Comparison of ENCODE assay signal across 19 cellular contexts in genomic region chr6:141809901-141810300, GRCh38.
DNase-seq lines count a peak whose midpoint lies in the region; ATAC-seq lines count a peak whose summit lies in the region.
"Had no signal": no experiment of that assay in that cellular context is flagged by ENCODE, and none has a peak within 500 bp of the region (broad histone marks: within the 10 kb centered on the region; RNA-seq: fewer than 3 reads in every experiment).

No MANE protein-coding gene starts in this region.

- no peaks in the 10 kb centered on the region for H3K36me3 ChIP-seq in mesenchymal stem cell (ENCODE audit: control insufficient read depth in 1 of 2, insufficient read depth in 2 of 2, low read depth in 1 of 2, low read length in 2 of 2)
- H3K36me3 ChIP-seq: BE2C had no signal

- no peak overlapping the region for H3K14ac ChIP-seq in mesenchymal stem cell (ENCODE audit: low read length in 2 of 2)

- H3K4me1 Mint-ChIP-seq in T-helper 17 cell = no peaks in the 10 kb centered on the region

- H2BK5ac ChIP-seq in mesenchymal stem cell (ENCODE audit: low read depth, low read length, poor library complexity, severe bottlenecking) = no peak overlapping the region

- no peak overlapping the region for H3K4me2 ChIP-seq in mesenchymal stem cell (ENCODE audit: low read length, poor library complexity, severe bottlenecking)

- H3K4ac ChIP-seq in mesenchymal stem cell (ENCODE audit: low read depth in 1 of 2, low read length in 2 of 2) = no peak overlapping the region

- H3K36me3 Mint-ChIP-seq in T-helper 17 cell (ENCODE audit: low read depth) = peaks cover 2% of the 10 kb centered on the region

- H2BK120ac ChIP-seq in mesenchymal stem cell (ENCODE audit: low read depth, low read length) = no peak overlapping the region

- H3K23ac ChIP-seq in mesenchymal stem cell (ENCODE audit: low read length in 2 of 2) = no peak overlapping the region

- H2AFZ ChIP-seq in mesenchymal stem cell (ENCODE audit: low read depth, low read length) = no peak overlapping the region

- H3K9me3 ChIP-seq in mesenchymal stem cell (ENCODE audit: control insufficient read depth, low read length) (no peaks in the 10 kb centered on the region), T-helper 17 cell (ENCODE audit: control insufficient read depth, low read length, poor library complexity, severe bottlenecking) (no peaks in the 10 kb centered on the region)
- H3K9me3 ChIP-seq: BE2C had no signal

- H3K79me1 ChIP-seq in mesenchymal stem cell (replicated peaks; ENCODE audit: low read length, poor library complexity, severe bottlenecking) = no peaks in the 10 kb centered on the region

- no peaks in the 10 kb centered on the region for H3K4me1 ChIP-seq in mesenchymal stem cell (ENCODE audit: control insufficient read depth, insufficient read depth, low read depth, low read length)
- H3K4me1 ChIP-seq: BE2C had no signal

- H4K91ac ChIP-seq in mesenchymal stem cell (ENCODE audit: low read length) = no peak overlapping the region

- no peaks in the 10 kb centered on the region for H3K27me3 ChIP-seq in mesenchymal stem cell (ENCODE audit: control insufficient read depth in 1 of 2, insufficient read depth in 1 of 2, low read length in 2 of 2)
- H3K27me3 ChIP-seq: BE2C had no signal

- no peak overlapping the region for H3K27ac ChIP-seq in mesenchymal stem cell (ENCODE audit: low read length, poor library complexity, severe bottlenecking)
- H3K27ac ChIP-seq: RWPE1 had no signal

- no peak overlapping the region for H3K4me3 ChIP-seq in mesenchymal stem cell (ENCODE audit: insufficient read depth in 1 of 2, low read depth in 1 of 2, low read length in 2 of 2)

- DNase-seq in Daoy (ENCODE audit: low read depth) = peak; percentile 11
- DNase-seq in HS-5 (ENCODE audit: low read depth) = peak; percentile 40
- DNase-seq in RPMI7951 (ENCODE audit: low read depth) = peak; percentile 46
- peak; percentile 7 for DNase-seq in mesenchymal stem cell
- no peak for DNase-seq in T-helper 17 cell
- DNase-seq in NCI-H1436 treated with DMSO at 0.1 percent for 48 hours (lab: John Stamatoyannopoulos, UW) = no peak
- DNase-seq in dedifferentiated amniotic fluid mesenchymal stem cell (ENCODE audit: extremely low spot score) = no peak
- DNase-seq: BE2C; CD4-positive, alpha-beta T cell; KG1; MM.1S; NCI-H1105 treated with DMSO at 0.1 percent for 48 hours; NCI-H187; NCI-H345; NCI-H526 treated with DMSO at 0.1 percent for 48 hours; T-helper 2 cell had no signal

- H4K8ac ChIP-seq in mesenchymal stem cell (ENCODE audit: low read length) = no peak overlapping the region

- 88% methylated on average over 2 of the region's 2 CpGs for WGBS in mesenchymal stem cell

- no peak overlapping the region for H3K18ac ChIP-seq in mesenchymal stem cell (ENCODE audit: low read depth in 1 of 2, low read length in 2 of 2)

- H2BK12ac ChIP-seq in mesenchymal stem cell (ENCODE audit: low read length in 2 of 2) = no peak overlapping the region

- no peaks in the 10 kb centered on the region for H3K27me3 Mint-ChIP-seq in T-helper 17 cell
- H3K27me3 Mint-ChIP-seq: CD4-positive, alpha-beta T cell had no signal

- H2BK15ac ChIP-seq in mesenchymal stem cell (ENCODE audit: low read depth, poor library complexity, severe bottlenecking) = no peak overlapping the region

- H3K4me3 Mint-ChIP-seq in T-helper 17 cell = no peak overlapping the region
- H3K4me3 Mint-ChIP-seq: CD4-positive, alpha-beta T cell had no signal

- H3K9ac ChIP-seq in mesenchymal stem cell (ENCODE audit: low read length) = no peak overlapping the region

- H2AK5ac ChIP-seq in mesenchymal stem cell (ENCODE audit: low read length, severe bottlenecking) = no peak overlapping the region

- ATAC-seq in T-helper 17 cell (no peak), HG03460 (IDR thresholded peaks at IDR 0.05; ENCODE audit: unreplicated experiment) (no peak)
- ATAC-seq: HCT116 had no signal

- no peak overlapping the region for H3K27ac Mint-ChIP-seq in T-helper 17 cell
- H3K27ac Mint-ChIP-seq: CD4-positive, alpha-beta T cell had no signal

Comparison
In these comparisons a context has a peak if more than half of its experiments do, and no peak if none do; other contexts are left out.
1. DNase-seq: peak in Daoy (single experiment), HS-5 (single experiment), RPMI7951 (single experiment) and mesenchymal stem cell (single experiment); none in T-helper 17 cell (0 of 3), NCI-H1436 treated with DMSO at 0.1 percent for 48 hours (single experiment) and dedifferentiated amniotic fluid mesenchymal stem cell (single experiment).